Comparison of ENCODE assay signal across 1 cellular context in the genomic region with DNA sequence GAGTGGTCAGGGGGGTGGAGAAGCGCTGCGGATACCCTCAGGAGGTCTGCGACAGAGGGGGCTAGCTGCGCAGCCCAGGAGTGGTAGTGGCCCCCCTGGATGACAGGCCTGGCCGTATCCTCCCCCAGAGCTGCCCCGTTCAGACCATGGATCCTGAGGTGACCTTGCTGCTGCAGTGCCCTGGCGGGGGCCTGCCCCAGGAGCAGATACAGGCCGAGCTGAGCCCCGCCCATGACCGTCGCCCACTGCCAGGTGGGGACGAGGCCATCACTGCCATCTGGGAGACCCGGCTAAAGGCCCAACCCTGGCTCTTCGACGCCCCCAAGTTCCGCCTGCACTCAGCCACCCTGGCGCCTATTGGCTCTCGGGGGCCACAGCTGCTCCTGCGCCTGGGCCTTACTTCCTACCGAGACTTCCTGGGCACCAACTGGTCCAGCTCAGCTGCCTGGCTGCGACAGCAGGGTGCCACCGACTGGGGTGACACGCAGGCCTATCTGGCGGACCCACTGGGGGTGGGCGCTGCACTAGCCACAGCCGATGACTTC.
TF ChIP-seq lines count a peak whose summit lies in the region.

No MANE protein-coding gene starts in this region.

TF ChIP-seq in HepG2, 621 proteins besides CTCF, POLR2A, EP300 and RAD21 (continued from another document):
- 0 out of 2 replicates have a peak, but pooled peaks have one; percentile 29 for TF ChIP-seq ZNF503 (CRISPR knock-in tag; IDR thresholded peaks at IDR 0.05)
- TF ChIP-seq MED1 (CRISPR knock-in tag; IDR thresholded peaks at IDR 0.05): peak; percentile 22; the same call in 1 of the 2 replicates
- peak; percentile 68; the same call in 1 of the 2 replicates for TF ChIP-seq ZNF784 (CRISPR knock-in tag; IDR thresholded peaks at IDR 0.05; ENCODE audit: borderline replicate concordance)
- peak; percentile 67; the same call in 1 of the 2 replicates for TF ChIP-seq NFYC (CRISPR knock-in tag; IDR thresholded peaks at IDR 0.05)
- TF ChIP-seq MAFG (CRISPR knock-in tag; IDR thresholded peaks at IDR 0.05): no peak
- TF ChIP-seq KDM3A (CRISPR knock-in tag; IDR thresholded peaks at IDR 0.05; ENCODE audit: low read depth): 0 out of 2 replicates have a peak, but pooled peaks have one; percentile 11
- TF ChIP-seq, protein P1, sequence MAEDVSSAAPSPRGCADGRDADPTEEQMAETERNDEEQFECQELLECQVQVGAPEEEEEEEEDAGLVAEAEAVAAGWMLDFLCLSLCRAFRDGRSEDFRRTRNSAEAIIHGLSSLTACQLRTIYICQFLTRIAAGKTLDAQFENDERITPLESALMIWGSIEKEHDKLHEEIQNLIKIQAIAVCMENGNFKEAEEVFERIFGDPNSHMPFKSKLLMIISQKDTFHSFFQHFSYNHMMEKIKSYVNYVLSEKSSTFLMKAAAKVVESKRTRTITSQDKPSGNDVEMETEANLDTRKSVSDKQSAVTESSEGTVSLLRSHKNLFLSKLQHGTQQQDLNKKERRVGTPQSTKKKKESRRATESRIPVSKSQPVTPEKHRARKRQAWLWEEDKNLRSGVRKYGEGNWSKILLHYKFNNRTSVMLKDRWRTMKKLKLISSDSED (CRISPR knock-in tag; IDR thresholded peaks at IDR 0.05): peak; percentile 87
- 0 out of 2 replicates have a peak, but pooled peaks have one; percentile 10 for TF ChIP-seq IKZF5 (CRISPR knock-in tag; IDR thresholded peaks at IDR 0.05)
- 0 out of 2 replicates have a peak, but pooled peaks have one; percentile 55 for TF ChIP-seq GLI4 (CRISPR knock-in tag; IDR thresholded peaks at IDR 0.05; ENCODE audit: borderline replicate concordance)
- peak; percentile 0; the same call in 1 of the 2 replicates for TF ChIP-seq ZBTB7B (CRISPR knock-in tag; IDR thresholded peaks at IDR 0.05)
- TF ChIP-seq ZNF891 (CRISPR knock-in tag; IDR thresholded peaks at IDR 0.05): 0 out of 2 replicates have a peak, but pooled peaks have one; percentile 50
- TF ChIP-seq ZNF251 (CRISPR knock-in tag; IDR thresholded peaks at IDR 0.05): no peak
- peak; percentile 49; the same call in 1 of the 2 replicates for TF ChIP-seq ETV5 (CRISPR knock-in tag; IDR thresholded peaks at IDR 0.05; ENCODE audit: borderline replicate concordance)
- no peak for TF ChIP-seq ZNF430 (CRISPR knock-in tag; IDR thresholded peaks at IDR 0.05)
- 0 out of 2 replicates have a peak, but pooled peaks have one; percentile 0 for TF ChIP-seq TMF1 (CRISPR knock-in tag; IDR thresholded peaks at IDR 0.05; ENCODE audit: low read depth)
- TF ChIP-seq, protein P2, sequence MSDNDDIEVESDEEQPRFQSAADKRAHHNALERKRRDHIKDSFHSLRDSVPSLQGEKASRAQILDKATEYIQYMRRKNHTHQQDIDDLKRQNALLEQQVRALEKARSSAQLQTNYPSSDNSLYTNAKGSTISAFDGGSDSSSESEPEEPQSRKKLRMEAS (IDR thresholded peaks at IDR 0.05): peak; percentile 67
- no peak for TF ChIP-seq KDM6A (CRISPR knock-in tag; IDR thresholded peaks at IDR 0.05; ENCODE audit: low read depth)
- TF ChIP-seq HES4 (CRISPR knock-in tag; IDR thresholded peaks at IDR 0.05; ENCODE audit: borderline replicate concordance): peak; percentile 13
- TF ChIP-seq ZNF619 (CRISPR knock-in tag; IDR thresholded peaks at IDR 0.05): 0 out of 2 replicates have a peak, but pooled peaks have one; percentile 25
- 0 out of 2 replicates have a peak, but pooled peaks have one; percentile 17 for TF ChIP-seq NFAT5 (CRISPR knock-in tag; IDR thresholded peaks at IDR 0.05)
